8 cellular contexts compared by ENCODE assay signal in the genomic region with DNA sequence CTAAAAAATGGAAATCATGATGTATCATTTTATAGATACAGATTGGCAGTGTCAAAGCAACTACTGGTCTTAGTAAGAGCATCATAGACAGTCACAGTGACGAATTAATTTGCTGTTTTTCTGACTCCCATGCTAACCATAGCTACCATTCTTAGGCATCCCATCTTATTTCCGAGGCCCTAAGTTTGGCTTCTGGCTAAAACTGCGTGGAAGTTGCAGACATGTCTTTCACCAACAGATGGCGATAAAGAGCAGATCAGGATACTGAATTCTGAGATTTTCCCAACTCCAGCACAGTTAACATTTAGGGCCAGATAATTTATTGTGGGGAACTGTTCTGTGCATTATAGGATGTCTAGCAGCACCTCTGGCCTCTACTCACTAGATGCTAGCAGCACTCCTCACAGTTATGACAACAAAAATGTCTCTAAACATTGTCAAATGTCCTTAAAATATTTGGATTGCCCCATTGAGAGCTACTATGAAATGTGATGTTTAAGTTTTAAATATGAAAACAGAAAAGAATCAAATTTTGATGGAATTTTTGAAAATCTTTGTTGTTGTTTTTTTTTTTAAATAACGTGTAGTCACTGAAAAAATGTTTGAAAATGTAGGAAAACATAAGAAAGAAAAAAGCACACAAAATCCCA. TPM values are rescaled to one million over a fixed set of nuclear protein-coding genes. Genes with fewer than 3 reads are reported as not detected.
DNase-seq lines count a peak whose midpoint lies in the region; ATAC-seq and TF ChIP-seq lines count a peak whose summit lies in the region.

No MANE protein-coding gene starts in this region.

- no peak overlapping the region for H2AFZ ChIP-seq in IMR-90 (replicated peaks; ENCODE audit: low read length, poor library complexity)

- intact Hi-C loops in IMR-90 (cut with micrococcal nuclease) = loop anchor here (5.0 kb wide), 4 partner anchors 138 to 687 kb away; a partner anchor contains a TSS

- H3K4me1 ChIP-seq in IMR-90 (ENCODE audit: control insufficient read depth, insufficient read depth, low read length) = no peaks in the 10 kb centered on the region

- no peak overlapping the region for H3K18ac ChIP-seq in IMR-90 (ENCODE audit: low read depth, low read length)

- H3K23ac ChIP-seq in IMR-90 (ENCODE audit: low read depth, low read length) = no peak overlapping the region

- ATAC-seq in IMR-90 (ENCODE audit: low read depth) = peak; percentile 91
- no peak for ATAC-seq in GM18519 (IDR thresholded peaks at IDR 0.05; ENCODE audit: low FRiP score, unreplicated experiment)
- no peak for ATAC-seq in HG02973 (IDR thresholded peaks at IDR 0.05; ENCODE audit: unreplicated experiment)

- no peak overlapping the region for H3K56ac ChIP-seq in IMR-90 (ENCODE audit: extremely low read depth, insufficient read depth, low read length)

- dilution Hi-C loops in IMR-90 (cut with HindIII; ENCODE audit: low sequenced_read_pairs, unreplicated experiment) = no loop called here

- peaks cover 2% of the 10 kb centered on the region; the same call in 1 of the 2 replicates for H3K27me3 ChIP-seq in IMR-90 (ENCODE audit: control insufficient read depth, insufficient read depth, low read length)

- CTCF ChIA-PET in IMR-90 (lab: Yijun Ruan, JAX) = interaction anchor here (0.6 to 1.5 kb wide), 15 partner anchors 9 to 1004 kb away, joined by 3 to 17 read pairs (median 3); no protein-coding TSS in a partner anchor

- TF ChIP-seq POLR2A in IMR-90 (IDR thresholded peaks at IDR 0.05; ENCODE audit: low read depth, low read length) = no peak

- H4K5ac ChIP-seq in IMR-90 (ENCODE audit: low read depth, low read length) = no peak overlapping the region

- H2AK9ac ChIP-seq in IMR-90 (replicated peaks; ENCODE audit: low read depth, low read length, poor library complexity) = no peak overlapping the region

- H3K4ac ChIP-seq in IMR-90 (ENCODE audit: low read depth, low read length) = no peak overlapping the region

- TF ChIP-seq RAD21 in IMR-90 (IDR thresholded peaks at IDR 0.05; ENCODE audit: low read length) = peak; percentile 33; the same call in 1 of the 2 replicates

- no peaks in the 10 kb centered on the region for H3K79me1 ChIP-seq in IMR-90 (ENCODE audit: low read depth in 1 of 2, low read length in 2 of 2)

- H2BK5ac ChIP-seq in IMR-90 (ENCODE audit: low read depth, low read length, poor library complexity, severe bottlenecking) = no peak overlapping the region

- in situ Hi-C loops in IMR-90 (cut with MboI; ENCODE audit: low sequenced_read_pairs) = no loop called here

- no peak overlapping the region for H3K9ac ChIP-seq in IMR-90 (ENCODE audit: low read depth, low read length)

- no CpG with 5 or more reads among the region's 5 CpGs for WGBS in IMR-90 (ENCODE audit: extremely low coverage in 2 of 2, insufficient read length in 1 of 2), 2 experiments

- H2BK120ac ChIP-seq in IMR-90 (ENCODE audit: low read depth, low read length) = no peak overlapping the region

- no peak overlapping the region for H2BK15ac ChIP-seq in IMR-90 (ENCODE audit: low read depth, low read length)

- no peak overlapping the region for H2AK5ac ChIP-seq in IMR-90 (ENCODE audit: low read depth, low read length)

- H4K20me1 ChIP-seq in IMR-90 (ENCODE audit: insufficient read depth, low read length) = no peaks in the 10 kb centered on the region

- H3K14ac ChIP-seq in IMR-90 (replicated peaks; ENCODE audit: low read depth, low read length) = no peak overlapping the region

- H3K4me2 ChIP-seq in IMR-90 (ENCODE audit: low read depth, low read length) = no peak overlapping the region

- no TSS peak for BruUV-seq in IMR-90 (replicated peaks; lab: Mats Ljungman, UMichigan)

- POLR2A ChIA-PET in IMR-90 (lab: Charles Lee; ENCODE audit: unreplicated experiment) = interaction anchor here (0.6 kb wide), 1 partner anchor 328 kb away, joined by 3 read pairs; no protein-coding TSS in a partner anchor

- peak; percentile 69 for TF ChIP-seq CTCF in IMR-90 (conservative IDR thresholded peaks at IDR 0.05; ENCODE audit: low read depth, low read length)

- no peaks in the 10 kb centered on the region for H3K9me1 ChIP-seq in IMR-90 (ENCODE audit: insufficient read depth, low read length)

- H3K4me3 ChIP-seq in IMR-90 (ENCODE audit: insufficient read depth, low read depth, low read length) = no peak overlapping the region

- H3K36me3 ChIP-seq in IMR-90 (ENCODE audit: control insufficient read depth, insufficient read depth, low read length) = no peaks in the 10 kb centered on the region

- peak; percentile 38 for DNase-seq in stimulated activated CD4-positive, alpha-beta T cell treated with anti-CD3 and anti-CD28 coated beads, Interleukin-15, amount 100 ng/mL, for 24 hours
- no peak for DNase-seq in stimulated activated CD4-positive, alpha-beta T cell treated with anti-CD3 and anti-CD28 coated beads, Interleukin-4, amount 100 ng/mL, for 1 hour
- DNase-seq in IMR-90 (peak; percentile 34), fibroblast of peridontal ligament (ENCODE audit: extremely low read depth) (peak; percentile 59), non-pigmented ciliary epithelial cell (ENCODE audit: low read depth) (peak; percentile 4)
- DNase-seq in activated CD4-positive, alpha-beta T cell treated with anti-CD3 and anti-CD28 coated beads for 48 hours = peak; percentile 33

- no peak overlapping the region for H4K91ac ChIP-seq in IMR-90 (ENCODE audit: insufficient read depth, low read depth, low read length)

- no peak overlapping the region for H2BK20ac ChIP-seq in IMR-90 (ENCODE audit: low read depth, low read length)

- H4K8ac ChIP-seq in IMR-90 (ENCODE audit: low read depth in 2 of 2, low read length in 2 of 2) = no peak overlapping the region

- H3K27ac ChIP-seq in IMR-90 (ENCODE audit: insufficient read depth, low read length) = no peak overlapping the region

- no peaks in the 10 kb centered on the region for H3K9me3 ChIP-seq in IMR-90 (ENCODE audit: control insufficient read depth, insufficient read depth, low read length)

TF ChIP-seq in IMR-90, 13 proteins besides CTCF, POLR2A, EP300 and RAD21:
- peak; percentile 30; the same call in 1 of the 2 replicates for TF ChIP-seq SMC3 (IDR thresholded peaks at IDR 0.05; ENCODE audit: low read depth, low read length)
- TF ChIP-seq, protein P1, sequence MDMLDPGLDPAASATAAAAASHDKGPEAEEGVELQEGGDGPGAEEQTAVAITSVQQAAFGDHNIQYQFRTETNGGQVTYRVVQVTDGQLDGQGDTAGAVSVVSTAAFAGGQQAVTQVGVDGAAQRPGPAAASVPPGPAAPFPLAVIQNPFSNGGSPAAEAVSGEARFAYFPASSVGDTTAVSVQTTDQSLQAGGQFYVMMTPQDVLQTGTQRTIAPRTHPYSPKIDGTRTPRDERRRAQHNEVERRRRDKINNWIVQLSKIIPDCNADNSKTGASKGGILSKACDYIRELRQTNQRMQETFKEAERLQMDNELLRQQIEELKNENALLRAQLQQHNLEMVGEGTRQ (IDR thresholded peaks at IDR 0.05; ENCODE audit: low read depth, low read length) = no peak

RNA-seq across cellular contexts. Expression of a gene that starts 16.3 kb away (rescaled TPM):
- total RNA-seq in IMR-90 (2012; rRNA removed) = 0.28 and 0.54 TPM in 2 replicates
- polyA plus RNA-seq in IMR-90 (2012; rRNA removed) = 0.22 and 0.29 TPM in 2 replicates
- 0.19 and 0.38 TPM in 2 replicates for polyA plus RNA-seq in IMR-90 (2012; cell fraction: cytosol; rRNA removed)
- 0.15 and 0.37 TPM in 2 replicates for polyA plus RNA-seq in IMR-90 (2012; cell fraction: nucleus; rRNA removed; ENCODE audit: low replicate concordance)

RNA-seq across cellular contexts. Expression of a gene that starts 27.4 kb away (rescaled TPM):
- not detected in 2 replicates for total RNA-seq in IMR-90 (2012; rRNA removed)
- polyA plus RNA-seq in IMR-90 (2012; rRNA removed) = not detected in 2 replicates
- not detected in 2 replicates for polyA plus RNA-seq in IMR-90 (2012; cell fraction: cytosol; rRNA removed)
- polyA plus RNA-seq in IMR-90 (2012; cell fraction: nucleus; rRNA removed; ENCODE audit: low replicate concordance) = not detected in 2 replicates

RNA-seq across cellular contexts. Expression of a gene that starts 44.1 kb away (rescaled TPM):
- total RNA-seq in IMR-90 (2012; rRNA removed) = 0.56 and 0.72 TPM in 2 replicates
- polyA plus RNA-seq in IMR-90 (2012; rRNA removed) = 0.07 TPM in 1 of 2 replicates, not detected in the other
- polyA plus RNA-seq in IMR-90 (2012; cell fraction: cytosol; rRNA removed) = not detected in 2 replicates
- polyA plus RNA-seq in IMR-90 (2012; cell fraction: nucleus; rRNA removed; ENCODE audit: low replicate concordance) = 0.10 and 0.52 TPM in 2 replicates
